1 cellular context compared by ENCODE assay signal in genomic region chr10:28327494-28327886, GRCh38.
TF ChIP-seq lines count a peak whose summit lies in the region.

No MANE protein-coding gene starts in this region.

TF ChIP-seq in H1, 55 proteins besides CTCF, POLR2A, EP300 and RAD21 (continued from another document):
- TF ChIP-seq HDAC2 (IDR thresholded peaks at IDR 0.05; ENCODE audit: borderline replicate concordance in 1 of 2, low read depth in 2 of 2, low read length in 2 of 2) = no peak
